ENCODE assay signal across 8 cellular contexts in genomic region chr1:156746381-156746715, GRCh38. TPM values are rescaled to one million over a fixed set of nuclear protein-coding genes. Genes with fewer than 3 reads are reported as not detected.
DNase-seq lines count a peak whose midpoint lies in the region; ATAC-seq, FAIRE-seq and TF ChIP-seq lines count a peak whose summit lies in the region.

No MANE protein-coding gene starts in this region.

- peak overlapping the region in 1 of 2 donors; percentile 22 for H3K9ac ChIP-seq in liver (ENCODE audit: low read depth in 1 of 2, low read length in 2 of 2)

- no peaks in the 10 kb centered on the region for H3K9me3 ChIP-seq in liver (ENCODE audit: control insufficient read depth in 4 of 4, low read length in 3 of 4)
- no peaks in the 10 kb centered on the region for H3K9me3 ChIP-seq in thoracic aorta

- FAIRE-seq in HTR-8/SVneo (lab: Jason Lieb, UNC): no peak

- H3K9me3 Mint-ChIP-seq in activated CD4-positive, alpha-beta T cell treated with anti-CD3 and anti-CD28 coated beads, Interleukin-2, amount 10 ng/mL, durations not matched to agents 7 days and 5 days: no peaks in the 10 kb centered on the region

- TF ChIP-seq CTCF in astrocyte of the cerebellum (IDR thresholded peaks at IDR 0.05; ENCODE audit: low read depth, low read length, missing control alignments) (no peak), liver (IDR thresholded peaks at IDR 0.05; ENCODE audit: low read depth, low read length, missing input control) (no peak), thoracic aorta (IDR thresholded peaks at IDR 0.05) (no peak)

- 37% methylated on average over 8 of the region's 8 CpGs for WGBS in liver

- no peak for TF ChIP-seq RAD21 in liver (IDR thresholded peaks at IDR 0.05)

- peaks cover 67% of the 10 kb centered on the region for H3K36me3 Mint-ChIP-seq in activated CD4-positive, alpha-beta T cell treated with anti-CD3 and anti-CD28 coated beads, Interleukin-2, amount 10 ng/mL, durations not matched to agents 7 days and 5 days (ENCODE audit: low read depth)

- in situ Hi-C loops in astrocyte of the cerebellum (cut with HindIII; ENCODE audit: low sequenced_read_pairs): no loop called here

- POLR2A ChIA-PET in activated CD4-positive, alpha-beta T cell treated with anti-CD3 and anti-CD28 coated beads, Interleukin-2, amount 10 ng/mL, durations not matched to agents 7 days and 5 days (lab: Charles Lee): no interaction called here

- peak overlapping the region; percentile 95 for H3K4me3 Mint-ChIP-seq in activated CD4-positive, alpha-beta T cell treated with anti-CD3 and anti-CD28 coated beads, Interleukin-2, amount 10 ng/mL, durations not matched to agents 7 days and 5 days

- H3K27me3 Mint-ChIP-seq in activated CD4-positive, alpha-beta T cell treated with anti-CD3 and anti-CD28 coated beads, Interleukin-2, amount 10 ng/mL, durations not matched to agents 7 days and 5 days: no peaks in the 10 kb centered on the region

- no peaks in the 10 kb centered on the region for H3K27me3 ChIP-seq in liver (ENCODE audit: control insufficient read depth in 4 of 4, insufficient read depth in 4 of 4, low read length in 3 of 4)
- no peaks in the 10 kb centered on the region for H3K27me3 ChIP-seq in thoracic aorta (replicated peaks; ENCODE audit: insufficient read depth)

- peaks cover 72% of the 10 kb centered on the region for H3K4me1 Mint-ChIP-seq in activated CD4-positive, alpha-beta T cell treated with anti-CD3 and anti-CD28 coated beads, Interleukin-2, amount 10 ng/mL, durations not matched to agents 7 days and 5 days

- H3K4me1 ChIP-seq in liver (ENCODE audit: control insufficient read depth in 4 of 4, insufficient read depth in 4 of 4, low read length in 3 of 4) (peaks cover 6 to 53% (median 47%) of the 10 kb centered on the region in 4 donors), thoracic aorta (ENCODE audit: control insufficient read depth in 1 of 2, low read depth in 2 of 2) (peaks cover 39 to 55% of the 10 kb centered on the region in 2 donors)

- H3K27ac Mint-ChIP-seq in activated CD4-positive, alpha-beta T cell treated with anti-CD3 and anti-CD28 coated beads, Interleukin-2, amount 10 ng/mL, durations not matched to agents 7 days and 5 days: peak overlapping the region; percentile 91

- CTCF ChIA-PET in activated CD4-positive, alpha-beta T cell treated with anti-CD3 and anti-CD28 coated beads, Interleukin-2, amount 10 ng/mL, durations not matched to agents 7 days and 5 days (lab: Charles Lee): interaction anchor here (1.6 to 2.0 kb wide), 2 partner anchors 14 to 21 kb away, joined by 5 to 6 read pairs; no protein-coding TSS in a partner anchor

- H3K4me3 ChIP-seq in astrocyte of the cerebellum (ENCODE audit: low read depth, low read length) (peak overlapping the region; percentile 94), liver (ENCODE audit: low read depth in 1 of 3, low read length in 3 of 3) (peak overlapping the region; percentile 20 to 92 (median 36)), thoracic aorta (peak overlapping the region; percentile 82)

- ATAC-seq in thoracic aorta (ENCODE audit: insufficient number of reproducible peaks, low FRiP score, low read depth): no peak
- ATAC-seq in GM21576 (IDR thresholded peaks at IDR 0.05; ENCODE audit: unreplicated experiment): no peak

- DNase-seq in activated CD4-positive, alpha-beta T cell treated with anti-CD3 and anti-CD28 coated beads, Interleukin-2, amount 10 ng/mL, durations not matched to agents 7 days and 5 days: no peak
- no peak for DNase-seq in activated CD4-positive, alpha-beta T cell treated with anti-CD3 and anti-CD28 coated beads, Interleukin-2, amount 50 U/mL, for 4 hours
- DNase-seq in astrocyte of the cerebellum (ENCODE audit: low read depth) (no peak), thoracic aorta (ENCODE audit: low spot score) (no peak), HTR-8/SVneo (ENCODE audit: insufficient read length, low spot score) (no peak), DMS153 (lab: John Stamatoyannopoulos, UW) (no peak)

- H3K36me3 ChIP-seq in liver (ENCODE audit: control insufficient read depth in 4 of 4, insufficient read depth in 3 of 4, low read depth in 1 of 4, low read length in 3 of 4) (peaks cover 5 to 22% (median 18%) of the 10 kb centered on the region in 4 donors), thoracic aorta (peaks cover 17% of the 10 kb centered on the region)

- H3K27ac ChIP-seq in liver (ENCODE audit: low read depth in 1 of 2, low read length in 2 of 2) (peak overlapping the region; percentile 96 to 97), thoracic aorta (peak overlapping the region; percentile 93 to 94)

TF ChIP-seq in liver, 16 proteins besides CTCF, POLR2A, EP300 and RAD21 (continues in another document):
- TF ChIP-seq HNF4G (IDR thresholded peaks at IDR 0.05) (no peak), JUND (IDR thresholded peaks at IDR 0.05) (no peak), HNF4A (conservative IDR thresholded peaks at IDR 0.05) (no peak), RXRA (IDR thresholded peaks at IDR 0.05) (no peak), SP1 (IDR thresholded peaks at IDR 0.05) (no peak), REST (IDR thresholded peaks at IDR 0.05) (no peak), EGR1 (IDR thresholded peaks at IDR 0.05; ENCODE audit: low read depth in 2 of 2) (no peak), GABPA (IDR thresholded peaks at IDR 0.05 in 1 of 2, conservative IDR thresholded peaks at IDR 0.05 in 1 of 2) (no peak), ZBTB33 (IDR thresholded peaks at IDR 0.05) (no peak), YY1 (IDR thresholded peaks at IDR 0.05) (no peak), FOXA2 (IDR thresholded peaks at IDR 0.05) (no peak), MAX (IDR thresholded peaks at IDR 0.05) (no peak)

RNA-seq across cellular contexts. Expression of gene HDGF, which starts 5.1 kb away (rescaled TPM):
- total RNA-seq in activated CD4-positive, alpha-beta T cell treated with anti-CD3 and anti-CD28 coated beads, Interleukin-2, amount 10 ng/mL, durations not matched to agents 7 days and 5 days: 100 to 1,000 TPM; 288 to 301 TPM
- total RNA-seq in liver (100 to 1,000 TPM; 120 to 148 TPM), thoracic aorta (100 to 1,000 TPM in 1 of 2 donors, 10 to 100 TPM in 1; 93.5 to 118 TPM)
- polyA plus RNA-seq in liver: 100 to 1,000 TPM in 1 of 2 donors, 10 to 100 TPM in 1; 41.7 to 119 TPM

RNA-seq across cellular contexts. Expression of gene MRPL24, which starts 5.5 kb away (rescaled TPM):
- 10 to 100 TPM; 50.4 to 54.7 TPM for total RNA-seq in activated CD4-positive, alpha-beta T cell treated with anti-CD3 and anti-CD28 coated beads, Interleukin-2, amount 10 ng/mL, durations not matched to agents 7 days and 5 days
- 10 to 100 TPM; 26.2 to 47.4 TPM for total RNA-seq in liver
- polyA plus RNA-seq in liver: 100 to 1,000 TPM in 1 of 2 donors, 10 to 100 TPM in 1; 74.8 to 123 TPM
- 10 to 100 TPM; 22.6 to 35.6 TPM for total RNA-seq in thoracic aorta

RNA-seq across cellular contexts. Expression of gene ISG20L2, which starts 17.8 kb away (rescaled TPM):
- total RNA-seq in activated CD4-positive, alpha-beta T cell treated with anti-CD3 and anti-CD28 coated beads, Interleukin-2, amount 10 ng/mL, durations not matched to agents 7 days and 5 days: 10 to 100 TPM; 47.0 to 58.0 TPM
- total RNA-seq in liver (1 to 10 TPM; 5.6 to 7.5 TPM), thoracic aorta (10 to 100 TPM; 15.0 to 19.8 TPM)
- polyA plus RNA-seq in liver: 1 to 10 TPM; 6.0 to 9.9 TPM

RNA-seq across cellular contexts. Expression of gene METTL25B, which starts 18.1 kb away (rescaled TPM):
- 10 to 100 TPM; 26.2 to 29.7 TPM for total RNA-seq in activated CD4-positive, alpha-beta T cell treated with anti-CD3 and anti-CD28 coated beads, Interleukin-2, amount 10 ng/mL, durations not matched to agents 7 days and 5 days
- total RNA-seq in liver (10 to 100 TPM in 1 of 2 donors, 1 to 10 TPM in 1; 6.9 to 13.5 TPM), thoracic aorta (10 to 100 TPM; 15.2 to 17.9 TPM)
- polyA plus RNA-seq in liver: 10 to 100 TPM; 10.2 to 12.7 TPM

RNA-seq across cellular contexts. Expression of gene PRCC, which starts 21.0 kb away (rescaled TPM):
- 10 to 100 TPM; 70.6 to 87.7 TPM for total RNA-seq in activated CD4-positive, alpha-beta T cell treated with anti-CD3 and anti-CD28 coated beads, Interleukin-2, amount 10 ng/mL, durations not matched to agents 7 days and 5 days
- total RNA-seq in liver (10 to 100 TPM in 1 of 2 donors, 1 to 10 TPM in 1; 8.8 to 10.7 TPM), thoracic aorta (10 to 100 TPM; 22.9 to 34.5 TPM)
- polyA plus RNA-seq in liver: 10 to 100 TPM; 17.9 to 19.3 TPM

Comparison
In these comparisons a context has a peak if more than half of its experiments do, and no peak if none do; other contexts are left out.
1. H3K4me3 ChIP-seq: peak in every context shown above with its lines; median percentile 94 in astrocyte of the cerebellum; 82 in thoracic aorta; 36 in liver.